In genomic region chr14:51999084-51999483, GRCh38 we compare ENCODE assay signal across 32 cellular contexts. TPM values are rescaled to one million over a fixed set of nuclear protein-coding genes. Genes with fewer than 3 reads are reported as not detected.
DNase-seq lines count a peak whose midpoint lies in the region; ATAC-seq and TF ChIP-seq lines count a peak whose summit lies in the region.
"Had no signal": no experiment of that assay in that cellular context is flagged by ENCODE, and none has a peak within 500 bp of the region (broad histone marks: within the 10 kb centered on the region; RNA-seq: fewer than 3 reads in every experiment).

No MANE protein-coding gene starts in this region.

- TF ChIP-seq POLR2A in Peyer's patch (IDR thresholded peaks at IDR 0.05) = no peak

- H3K4me1 ChIP-seq in skeletal muscle satellite cell (ENCODE audit: control insufficient read depth, insufficient read depth, low read length) = peaks cover 54% of the 10 kb centered on the region
- H3K4me1 ChIP-seq in Peyer's patch = no peaks in the 10 kb centered on the region
- H3K4me1 ChIP-seq: colonic mucosa, prostate gland had no signal

- DNase-seq in HFFc6 = no peak
- DNase-seq in fibroblast of mammary gland (ENCODE audit: low read depth) = peak; percentile 71
- no peak for DNase-seq in hypothalamus (lab: John Stamatoyannopoulos, UW)
- DNase-seq in Peyer's patch = no peak
- DNase-seq: activated CD4-positive, alpha-beta memory T cell treated with anti-CD3 and anti-CD28 coated beads, Interleukin-2, amount 10 ng/mL, durations not matched to agents 7 days and 5 days; activated CD8-positive, alpha-beta memory T cell treated with anti-CD3 and anti-CD28 coated beads, Interleukin-2, amount 50 U/mL, for 4 hours; activated naive CD4-positive, alpha-beta T cell treated with anti-CD3 and anti-CD28 coated beads for 36 hours; amygdala; colonic mucosa; DMS79; effector memory CD8-positive, alpha-beta T cell; GOT3; Kasumi-1; MV-4-11; natural killer cell; NCI-H1436 treated with DMSO at 0.1 percent for 48 hours; NCI-H2081 treated with DMSO at 0.1 percent for 48 hours; NCI-H345; NCI-H69; nucleus accumbens; SIG-M5; sigmoid colon; T-helper 9 cell; upper lobe of left lung had no signal

- H3K27me3 ChIP-seq in skeletal muscle satellite cell (ENCODE audit: control insufficient read depth, insufficient read depth, low read length) (no peaks in the 10 kb centered on the region), Peyer's patch (no peaks in the 10 kb centered on the region)
- H3K27me3 ChIP-seq: colonic mucosa, hepatocyte, sigmoid colon, upper lobe of left lung had no signal

- peaks cover 36% of the 10 kb centered on the region; the same call in 1 of the 2 replicates for H3K36me3 Mint-ChIP-seq in HFFc6 (ENCODE audit: low read depth)

- H3K27ac ChIP-seq in Peyer's patch = no peak overlapping the region
- H3K27ac ChIP-seq: colonic mucosa, hepatocyte, prostate gland, upper lobe of left lung had no signal

- peak overlapping the region; percentile 80 for H3K27ac Mint-ChIP-seq in HFFc6
- H3K27ac Mint-ChIP-seq: activated CD4-positive, alpha-beta memory T cell treated with anti-CD3 and anti-CD28 coated beads, Interleukin-2, amount 10 ng/mL, durations not matched to agents 7 days and 5 days; activated naive CD4-positive, alpha-beta T cell treated with anti-CD3 and anti-CD28 coated beads for 36 hours; effector memory CD8-positive, alpha-beta T cell; natural killer cell; stimulated activated memory B cell treated with anti-CD40 and anti-IgM and Interleukin-4, amounts not matched to agents 10 μg/mL and 1 μg/mL and 100 μg/mL, for 72 hours had no signal

- H3K9me3 ChIP-seq in skeletal muscle satellite cell (replicated peaks; ENCODE audit: low read length) = no peaks in the 10 kb centered on the region
- H3K9me3 ChIP-seq in Peyer's patch = no peaks in the 10 kb centered on the region
- H3K9me3 ChIP-seq: colonic mucosa, prostate gland, sigmoid colon, upper lobe of left lung had no signal

- peak overlapping the region; percentile 51 for H3K4me2 ChIP-seq in skeletal muscle satellite cell (ENCODE audit: low read length)
- H3K4me2 ChIP-seq: hepatocyte had no signal

- H3K9ac ChIP-seq in skeletal muscle satellite cell (ENCODE audit: low read depth, low read length) = peak overlapping the region; percentile 45

- H3K4me3 ChIP-seq in fibroblast of mammary gland (ENCODE audit: control insufficient read depth, low read depth, low read length) (no peak overlapping the region), skeletal muscle satellite cell (ENCODE audit: low read length) (no peak overlapping the region), Peyer's patch (no peak overlapping the region)
- H3K4me3 ChIP-seq: colonic mucosa, hepatocyte, lung, prostate gland, sigmoid colon, upper lobe of left lung had no signal

- ATAC-seq in SK-N-SH treated with all-trans-retinoic acid at 6 μM for 48 hours (peak; percentile 47; the same call in 2 of the 3 replicates), GM18502 (IDR thresholded peaks at IDR 0.05; ENCODE audit: poor library complexity, unreplicated experiment) (no peak)
- ATAC-seq: effector memory CD8-positive, alpha-beta T cell; natural killer cell; Panc1; stimulated activated memory B cell treated with anti-CD40 and anti-IgM and Interleukin-4, amounts not matched to agents 10 μg/mL and 1 μg/mL and 100 μg/mL, for 72 hours had no signal

- TF ChIP-seq CTCF in HFFc6 (IDR thresholded peaks at IDR 0.05) (no peak), fibroblast of mammary gland (conservative IDR thresholded peaks at IDR 0.05; ENCODE audit: control insufficient read depth, insufficient read depth, low read depth, low read length) (no peak), Peyer's patch (IDR thresholded peaks at IDR 0.05) (no peak)

- H3K9me3 Mint-ChIP-seq in HFFc6 = no peaks in the 10 kb centered on the region
- H3K9me3 Mint-ChIP-seq: activated CD4-positive, alpha-beta memory T cell treated with anti-CD3 and anti-CD28 coated beads, Interleukin-2, amount 10 ng/mL, durations not matched to agents 7 days and 5 days; activated naive CD4-positive, alpha-beta T cell treated with anti-CD3 and anti-CD28 coated beads for 36 hours; effector memory CD8-positive, alpha-beta T cell; natural killer cell; stimulated activated memory B cell treated with anti-CD40 and anti-IgM and Interleukin-4, amounts not matched to agents 10 μg/mL and 1 μg/mL and 100 μg/mL, for 72 hours had no signal

- H3K36me3 ChIP-seq in skeletal muscle satellite cell (ENCODE audit: insufficient read depth, low read length) (peaks cover 55% of the 10 kb centered on the region), Peyer's patch (peaks cover 0 to 59% (median 0%) of the 10 kb centered on the region in 3 donors)
- H3K36me3 ChIP-seq: colonic mucosa, prostate gland had no signal

- H3K27me3 Mint-ChIP-seq in HFFc6 (ENCODE audit: insufficient read depth) = no peaks in the 10 kb centered on the region; the same call in 1 of the 2 replicates
- H3K27me3 Mint-ChIP-seq: activated CD4-positive, alpha-beta memory T cell treated with anti-CD3 and anti-CD28 coated beads, Interleukin-2, amount 10 ng/mL, durations not matched to agents 7 days and 5 days; effector memory CD8-positive, alpha-beta T cell; stimulated activated memory B cell treated with anti-CD40 and anti-IgM and Interleukin-4, amounts not matched to agents 10 μg/mL and 1 μg/mL and 100 μg/mL, for 72 hours had no signal

- H3K4me1 Mint-ChIP-seq in HFFc6 (ENCODE audit: low read depth) = peaks cover 54% of the 10 kb centered on the region

- peak overlapping the region; percentile 33 for H3K4me3 Mint-ChIP-seq in HFFc6
- H3K4me3 Mint-ChIP-seq: activated CD4-positive, alpha-beta memory T cell treated with anti-CD3 and anti-CD28 coated beads, Interleukin-2, amount 10 ng/mL, durations not matched to agents 7 days and 5 days; activated naive CD4-positive, alpha-beta T cell treated with anti-CD3 and anti-CD28 coated beads for 36 hours; effector memory CD8-positive, alpha-beta T cell; natural killer cell; stimulated activated memory B cell treated with anti-CD40 and anti-IgM and Interleukin-4, amounts not matched to agents 10 μg/mL and 1 μg/mL and 100 μg/mL, for 72 hours had no signal

TF ChIP-seq in SK-N-SH treated with all-trans-retinoic acid at 6 μM for 48 hours, 23 proteins besides CTCF, POLR2A, EP300 and RAD21:
- TF ChIP-seq CREB5 (CRISPR knock-in tag; IDR thresholded peaks at IDR 0.05; ENCODE audit: low read depth) (peak; percentile 92), ISL1 (CRISPR knock-in tag; IDR thresholded peaks at IDR 0.05) (peak; percentile 78), SNAI2 (CRISPR knock-in tag; IDR thresholded peaks at IDR 0.05) (no peak), ZC3H10 (CRISPR knock-in tag; IDR thresholded peaks at IDR 0.05) (0 out of 2 replicates have a peak, but pooled peaks have one; percentile 58)

RNA-seq across cellular contexts. Expression of gene RTRAF, which starts 9.7 kb away (rescaled TPM):
- total RNA-seq in HFFc6 (2021; fragmentation: NEBNext Ultra II Directional; extraction: Animal tissue kit (Norgen Biotek cat#: 25700)) = 100 to 1,000 TPM; 161 to 181 (median 179) TPM
- total RNA-seq in skeletal muscle satellite cell (2012; rRNA removed) = 76.8 and 81.9 TPM in 2 replicates
- total RNA-seq in Peyer's patch = 10 to 100 TPM; 15.7 to 48.3 (median 36.1) TPM
